ENCODE assay signal across 17 cellular contexts in genomic region chr4:168656055-168656660, GRCh38.
A peak's percentile ranks its signal among the peaks of the same experiment; 100 is the strongest.
DNase-seq lines count a peak whose midpoint lies in the region; ATAC-seq and TF ChIP-seq lines count a peak whose summit lies in the region.
"Had no signal": no experiment of that assay in that cellular context is flagged by ENCODE, and none has a peak within 500 bp of the region (broad histone marks: within the 10 kb centered on the region; RNA-seq: fewer than 3 reads in every experiment).

No MANE protein-coding gene starts in this region.

- H3K4me1 Mint-ChIP-seq in MCF 10A (ENCODE audit: insufficient read depth, unreplicated experiment) = peaks cover 34% of the 10 kb centered on the region

- no peak for TF ChIP-seq POLR2A in right lobe of liver (IDR thresholded peaks at IDR 0.05)

- no peaks in the 10 kb centered on the region for H3K36me3 ChIP-seq in right lobe of liver
- H3K36me3 ChIP-seq: cardiac muscle cell had no signal

- POLR2A ChIA-PET in MCF 10A (lab: Yijun Ruan, JAX) = interaction anchor here (0.6 to 4.2 kb wide), 19 partner anchors 19 to 1541 kb away, joined by 3 to 31 read pairs (median 5); partner anchors contain the start of gene DDX60L

- intact Hi-C loops in MCF 10A (cut with micrococcal nuclease) (loop anchor here (1.0 kb wide), 1 partner anchor 69 kb away; no protein-coding TSS in a partner anchor), right lobe of liver (cut with DNase I) (no loop called here)

- H3K4me3 ChIP-seq in AG09309 (ENCODE audit: control insufficient read depth, low read depth, low read length) = no peak overlapping the region
- no peak overlapping the region for H3K4me3 ChIP-seq in right lobe of liver
- H3K4me3 ChIP-seq: cardiac muscle cell, GM12878 had no signal

- H3K4me1 ChIP-seq in right lobe of liver = peaks cover 0 to 4% (median 0%) of the 10 kb centered on the region in 4 donors

- no peaks in the 10 kb centered on the region for H3K36me3 Mint-ChIP-seq in MCF 10A (ENCODE audit: insufficient read depth, unreplicated experiment)
- H3K36me3 Mint-ChIP-seq: CD8-positive, alpha-beta memory T cell; IgD-negative memory B cell had no signal

- peak overlapping the region; percentile 49 for H3K27ac Mint-ChIP-seq in MCF 10A (ENCODE audit: low read depth, unreplicated experiment)
- H3K27ac Mint-ChIP-seq: CD8-positive, alpha-beta memory T cell; IgD-negative memory B cell had no signal

- no peak overlapping the region for H3K4me3 Mint-ChIP-seq in MCF 10A (ENCODE audit: unreplicated experiment)
- H3K4me3 Mint-ChIP-seq: CD8-positive, alpha-beta memory T cell; IgD-negative memory B cell had no signal

- no peaks in the 10 kb centered on the region for H3K27me3 ChIP-seq in right lobe of liver
- H3K27me3 ChIP-seq: cardiac muscle cell had no signal

- H3K27ac ChIP-seq in right lobe of liver = no peak overlapping the region
- H3K27ac ChIP-seq: cardiac muscle cell had no signal

- H3K9me3 ChIP-seq in right lobe of liver = no peaks in the 10 kb centered on the region

- no peak for ATAC-seq in right lobe of liver

- H3K9me3 Mint-ChIP-seq in MCF 10A (ENCODE audit: unreplicated experiment) = no peaks in the 10 kb centered on the region

- CTCF ChIA-PET in MCF 10A (lab: Yijun Ruan, JAX) = interaction anchor here (0.6 to 2.4 kb wide), 8 partner anchors 9 to 104 kb away, joined by 3 to 15 read pairs (median 4); no protein-coding TSS in a partner anchor

- H3K27me3 Mint-ChIP-seq in MCF 10A (ENCODE audit: insufficient read depth, unreplicated experiment) = no peaks in the 10 kb centered on the region

- DNase-seq in AG09309 (ENCODE audit: low read depth) (peak; percentile 86), LHCN-M2 (ENCODE audit: low read depth) (peak; percentile 90), MCF 10A (ENCODE audit: unreplicated experiment) (peak; percentile 92), kidney tubule cell (ENCODE audit: low spot score) (peak; percentile 52), right lobe of liver (no peak), midbrain (lab: John Stamatoyannopoulos, UW) (no peak)
- no peak for DNase-seq in activated CD4-positive, alpha-beta T cell treated with anti-CD3 and anti-CD28 coated beads, Interleukin-2, amount 50 U/mL, for 1 hour
- DNase-seq in stimulated activated CD4-positive, alpha-beta T cell treated with anti-CD3 and anti-CD28 coated beads, Interleukin-2, amount 100 ng/mL, for 48 hours = no peak
- DNase-seq: activated T-cell treated with anti-CD3 and anti-CD28 coated beads, Interleukin-2, amount 50 U/mL, for 1 hour; CD8-positive, alpha-beta memory T cell; hippocampal formation; NCI-H774; stimulated activated naive CD4-positive, alpha-beta T cell treated with Interleukin-2 at 50 U/mL for 16 hours; T1000 had no signal

- no TSS peak for BruUV-seq in MCF 10A (replicated peaks; lab: Mats Ljungman, UMichigan)

- TF ChIP-seq CTCF in AG09309 (IDR thresholded peaks at IDR 0.05; ENCODE audit: control insufficient read depth, insufficient read depth, low read depth, low read length, missing control alignments) (no peak), MCF 10A (IDR thresholded peaks at IDR 0.05; ENCODE audit: unreplicated experiment) (no peak), right lobe of liver (IDR thresholded peaks at IDR 0.05) (no peak)

- 58% methylated on average over 4 of the region's 4 CpGs for WGBS in right lobe of liver (ENCODE audit: insufficient coverage, low coverage, low lambda C conversion rate, missing lambda C conversion rate)

Comparison
In these comparisons a context has a peak if more than half of its experiments do, and no peak if none do; other contexts are left out.
1. DNase-seq: peak in AG09309 (single experiment), LHCN-M2 (single experiment), MCF 10A (single experiment) and kidney tubule cell (single experiment); none in right lobe of liver (0 of 3), activated CD4-positive, alpha-beta T cell treated with anti-CD3 and anti-CD28 coated beads, Interleukin-2, amount 50 U/mL, for 1 hour (single experiment), stimulated activated CD4-positive, alpha-beta T cell treated with anti-CD3 and anti-CD28 coated beads, Interleukin-2, amount 100 ng/mL, for 48 hours (0 of 2) and midbrain (single experiment).